8 cellular contexts compared by ENCODE assay signal in the genomic region with DNA sequence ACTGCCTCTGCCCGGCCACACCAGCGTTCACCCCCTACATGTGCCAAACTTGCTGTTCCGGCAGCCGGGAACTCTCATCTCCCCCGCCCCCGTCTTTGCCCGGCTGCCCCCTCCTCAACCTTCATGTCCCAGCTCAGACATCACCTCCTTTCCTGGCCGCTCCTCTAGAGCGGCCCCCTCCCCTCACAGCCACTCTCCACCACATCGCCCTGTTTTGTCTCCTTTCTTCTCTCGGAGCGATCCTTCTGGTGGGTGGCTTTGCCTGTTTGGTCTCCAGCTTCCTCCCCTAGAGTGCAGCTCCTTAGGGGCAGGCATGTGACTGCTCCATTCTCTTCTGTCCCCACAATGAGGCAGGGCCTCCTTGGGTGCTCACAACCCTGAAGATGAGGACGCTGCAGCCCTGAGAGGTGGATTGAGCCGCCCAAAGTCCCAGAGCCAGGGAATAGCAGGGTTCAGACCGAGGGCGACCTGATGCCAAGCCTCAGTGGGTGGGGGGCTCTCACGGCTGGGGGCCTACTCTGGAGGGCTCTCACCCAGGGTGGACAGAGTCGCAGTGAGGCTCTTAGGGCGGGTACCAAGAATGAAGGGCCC. TPM values are rescaled to one million over a fixed set of nuclear protein-coding genes. Genes with fewer than 3 reads are reported as not detected.
DNase-seq lines count a peak whose midpoint lies in the region; ATAC-seq and TF ChIP-seq lines count a peak whose summit lies in the region.

No MANE protein-coding gene starts in this region.

- H2AFZ ChIP-seq in H9 (ENCODE audit: low read length) (no peak overlapping the region), hepatocyte (no peak overlapping the region)

- no peak overlapping the region for H2BK15ac ChIP-seq in H9 (ENCODE audit: low read depth, low read length)

- H3K9me3 ChIP-seq in H9 (ENCODE audit: control insufficient read depth, low read depth, low read length), result no peaks in the 10 kb centered on the region
- no peaks in the 10 kb centered on the region for H3K9me3 ChIP-seq in hepatocyte (ENCODE audit: low read depth)

- CTCF ChIA-PET in activated B cell treated with CpG ODN at 0.5 μM for 24 hours (lab: Charles Lee), result interaction anchor here (1.7 to 3.4 kb wide), 4 partner anchors 11 to 65 kb away, joined by 9 to 25 read pairs (median 16); no protein-coding TSS in a partner anchor

- peak overlapping the region; percentile 69; the same call in 1 of the 2 replicates for H3K14ac ChIP-seq in H9 (ENCODE audit: insufficient read depth, low read length)

- ATAC-seq in activated B cell treated with CpG ODN at 0.5 μM for 24 hours (ENCODE audit: low read depth) (no peak), HG03469 (IDR thresholded peaks at IDR 0.05; ENCODE audit: unreplicated experiment) (no peak)
- no peak for ATAC-seq in stimulated activated naive B cell treated with anti-CD40 and anti-IgM and Interleukin-4, amounts not matched to agents 10 μg/mL and 1 μg/mL and 100 μg/mL, for 72 hours (replicated peaks)

- H3K4me3 ChIP-seq in hepatocyte, result no peak overlapping the region

- H3K9me3 Mint-ChIP-seq in H9 (no peaks in the 10 kb centered on the region), activated B cell treated with CpG ODN at 0.5 μM for 24 hours (no peaks in the 10 kb centered on the region)
- H3K9me3 Mint-ChIP-seq in stimulated activated naive B cell treated with anti-CD40 and anti-IgM and Interleukin-4, amounts not matched to agents 10 μg/mL and 1 μg/mL and 100 μg/mL, for 72 hours, result no peaks in the 10 kb centered on the region

- H3K27me3 ChIP-seq in H9 (ENCODE audit: insufficient read depth, low read length) (no peaks in the 10 kb centered on the region), hepatocyte (no peaks in the 10 kb centered on the region)

- POLR2A ChIA-PET in activated B cell treated with CpG ODN at 0.5 μM for 24 hours (lab: Charles Lee), result interaction anchor here (0.5 to 7.2 kb wide), 8 partner anchors 9 to 77 kb away, joined by 3 to 81 read pairs (median 6); a partner anchor contains a TSS

- TF ChIP-seq CTCF in H9 (conservative IDR thresholded peaks at IDR 0.05) (0 out of 3 replicates have a peak, but pooled peaks have one; percentile 22), activated B cell treated with CpG ODN at 0.5 μM for 24 hours (IDR thresholded peaks at IDR 0.05) (no peak), hepatocyte (IDR thresholded peaks at IDR 0.05; ENCODE audit: poor library complexity) (no peak)

- H3K27ac Mint-ChIP-seq in H9, result peak overlapping the region in 1 of 3 experiments; percentile 97; a peak in 3 of 7 replicates
- peak overlapping the region; percentile 94 for H3K27ac Mint-ChIP-seq in activated B cell treated with CpG ODN at 0.5 μM for 24 hours
- peak overlapping the region; percentile 97 for H3K27ac Mint-ChIP-seq in stimulated activated naive B cell treated with anti-CD40 and anti-IgM and Interleukin-4, amounts not matched to agents 10 μg/mL and 1 μg/mL and 100 μg/mL, for 72 hours

- no peak overlapping the region for H3T11ph ChIP-seq in H9 (ENCODE audit: low read length)

- no peaks in the 10 kb centered on the region for H3K9me2 ChIP-seq in hepatocyte (replicated peaks; ENCODE audit: insufficient read depth)

- H4K8ac ChIP-seq in H9 (replicated peaks; ENCODE audit: insufficient read length, low read depth, low read length), result no peak overlapping the region

- H3K36me3 Mint-ChIP-seq in H9 (ENCODE audit: insufficient read depth in 1 of 3, low read depth in 3 of 3), result no peaks in the 10 kb centered on the region; a peak in 1 of 7 replicates
- peaks cover 38% of the 10 kb centered on the region for H3K36me3 Mint-ChIP-seq in activated B cell treated with CpG ODN at 0.5 μM for 24 hours (ENCODE audit: low read depth)
- peaks cover 13 to 32% of the 10 kb centered on the region in 2 donors for H3K36me3 Mint-ChIP-seq in stimulated activated naive B cell treated with anti-CD40 and anti-IgM and Interleukin-4, amounts not matched to agents 10 μg/mL and 1 μg/mL and 100 μg/mL, for 72 hours

- H3K79me1 ChIP-seq in H9 (ENCODE audit: insufficient read depth, low read depth, low read length, poor library complexity, severe bottlenecking), result no peaks in the 10 kb centered on the region

- WGBS in H9 (ENCODE audit: extremely low coverage, insufficient read length, low lambda C conversion rate), result no CpG with 5 or more reads among the region's 19 CpGs
- WGBS in hepatocyte (ENCODE audit: low lambda C conversion rate, missing lambda C conversion rate), result 86% methylated on average over 11 of the region's 19 CpGs

- peak overlapping the region; percentile 47 to 73 for H3K4me3 Mint-ChIP-seq in H9
- H3K4me3 Mint-ChIP-seq in activated B cell treated with CpG ODN at 0.5 μM for 24 hours, result peak overlapping the region; percentile 87
- H3K4me3 Mint-ChIP-seq in stimulated activated naive B cell treated with anti-CD40 and anti-IgM and Interleukin-4, amounts not matched to agents 10 μg/mL and 1 μg/mL and 100 μg/mL, for 72 hours, result peak overlapping the region; percentile 82 to 88

- H3K4ac ChIP-seq in H9 (ENCODE audit: low read depth, low read length), result peak overlapping the region; percentile 21; the same call in 1 of the 2 replicates

- no peak overlapping the region for H2AK5ac ChIP-seq in H9 (ENCODE audit: insufficient read length, low read length)

- H3K79me2 ChIP-seq in H9 (ENCODE audit: insufficient read depth, low read length), result 0 out of 2 replicates have a peak, but pooled peaks cover 2% of the 10 kb centered on the region
- H3K79me2 ChIP-seq in hepatocyte, result peaks cover 94% of the 10 kb centered on the region

- H2BK120ac ChIP-seq in H9 (ENCODE audit: low read depth, low read length, poor library complexity, severe bottlenecking), result no peak overlapping the region

- no peak overlapping the region for H2BK12ac ChIP-seq in H9 (ENCODE audit: insufficient read length, low read depth, low read length)

- peak overlapping the region; percentile 46 for H3K18ac ChIP-seq in H9 (ENCODE audit: insufficient read length, low read depth, low read length)

- H4K20me1 ChIP-seq in H9 (ENCODE audit: control insufficient read depth, insufficient read depth, insufficient read length), result no peaks in the 10 kb centered on the region
- H4K20me1 ChIP-seq in hepatocyte (ENCODE audit: insufficient read depth, poor library complexity, severe bottlenecking), result peaks cover 2% of the 10 kb centered on the region

- no peak overlapping the region for H4K5ac ChIP-seq in H9 (ENCODE audit: insufficient read length, low read depth, low read length)

- no peaks in the 10 kb centered on the region for H3K23me2 ChIP-seq in H9 (ENCODE audit: insufficient read length, low read depth, low read length, poor library complexity, severe bottlenecking)

- no peak overlapping the region for H3K27ac ChIP-seq in H9 (ENCODE audit: insufficient read length, low read depth, low read length)
- H3K27ac ChIP-seq in hepatocyte, result peak overlapping the region; percentile 63

- no peak overlapping the region for H2BK20ac ChIP-seq in H9 (ENCODE audit: low read depth, low read length, poor library complexity, severe bottlenecking)

- intact Hi-C loops in activated B cell treated with CpG ODN at 0.5 μM for 24 hours (cut with micrococcal nuclease), result no loop called here

- H3K9ac ChIP-seq in H9 (ENCODE audit: extremely low read depth, insufficient read length, low read length), result no peak overlapping the region

- no peak for DNase-seq in H9
- no peak for DNase-seq in activated B cell treated with CpG ODN at 0.5 μM for 24 hours
- peak; percentile 3 for DNase-seq in hepatocyte (ENCODE audit: low spot score)
- no peak for DNase-seq in stimulated activated naive B cell treated with anti-CD40 and anti-IgM and Interleukin-4, amounts not matched to agents 10 μg/mL and 1 μg/mL and 100 μg/mL, for 72 hours
- no peak for DNase-seq in stimulated activated CD8-positive, alpha-beta memory T cell treated with anti-CD3 and anti-CD28 coated beads, Interleukin-4, amount 100 ng/mL, for 48 hours
- DNase-seq in stimulated activated naive CD4-positive, alpha-beta T cell treated with Interleukin-2 at 50 U/mL for 16 hours (lab: John Stamatoyannopoulos, UW), result no peak
- DNase-seq in stimulated activated naive CD4-positive, alpha-beta T cell (lab: John Stamatoyannopoulos, UW), result no peak

- no peak overlapping the region for H3K4me2 ChIP-seq in H9 (ENCODE audit: insufficient read depth, insufficient read length, low read length)
- H3K4me2 ChIP-seq in hepatocyte, result peak overlapping the region; percentile 65

- peaks cover 4% of the 10 kb centered on the region for H3K27me3 Mint-ChIP-seq in H9 (ENCODE audit: low read depth)
- H3K27me3 Mint-ChIP-seq in activated B cell treated with CpG ODN at 0.5 μM for 24 hours, result no peaks in the 10 kb centered on the region
- no peaks in the 10 kb centered on the region for H3K27me3 Mint-ChIP-seq in stimulated activated naive B cell treated with anti-CD40 and anti-IgM and Interleukin-4, amounts not matched to agents 10 μg/mL and 1 μg/mL and 100 μg/mL, for 72 hours

- H4K91ac ChIP-seq in H9 (ENCODE audit: insufficient read length, low read depth, low read length), result no peak overlapping the region

- no peak overlapping the region for H2BK5ac ChIP-seq in H9 (ENCODE audit: insufficient read length, low read length)

- H3K4me1 ChIP-seq in H9 (ENCODE audit: insufficient read depth, low read length), result no peaks in the 10 kb centered on the region; the same call in 1 of the 2 replicates
- H3K4me1 ChIP-seq in hepatocyte (ENCODE audit: insufficient read depth), result peaks cover 96% of the 10 kb centered on the region

- no peak overlapping the region for H3K23ac ChIP-seq in H9 (ENCODE audit: insufficient read length, low read depth, low read length)

- H3K4me1 Mint-ChIP-seq in H9 (peaks cover 39 to 64% of the 10 kb centered on the region in 2 experiments), activated B cell treated with CpG ODN at 0.5 μM for 24 hours (peaks cover 91% of the 10 kb centered on the region)
- peaks cover 67 to 96% of the 10 kb centered on the region in 2 donors for H3K4me1 Mint-ChIP-seq in stimulated activated naive B cell treated with anti-CD40 and anti-IgM and Interleukin-4, amounts not matched to agents 10 μg/mL and 1 μg/mL and 100 μg/mL, for 72 hours

- H3K36me3 ChIP-seq in hepatocyte (replicated peaks; ENCODE audit: insufficient read depth, low read depth), result no peaks in the 10 kb centered on the region

- H3K56ac ChIP-seq in H9 (ENCODE audit: insufficient read length, low read depth, low read length), result no peak overlapping the region

RNA-seq across cellular contexts. Expression of a gene that starts 44.9 kb away (rescaled TPM):
- 27.7 and 31.1 TPM in 2 replicates for total RNA-seq in H9 (2021)
- total RNA-seq in activated B cell treated with CpG ODN at 0.5 μM for 24 hours, result 208 and 209 TPM in 2 replicates
- 35.1 and 60.8 TPM in 2 replicates for total RNA-seq in hepatocyte
- 84.4 and 90.6 TPM in 2 replicates for polyA plus RNA-seq in hepatocyte
